ENCODE assay signal across 8 cellular contexts in genomic region chr5:81851481-81852178, GRCh38.
A peak's percentile ranks its signal among the peaks of the same experiment; 100 is the strongest.
DNase-seq lines count a peak whose midpoint lies in the region; ATAC-seq and TF ChIP-seq lines count a peak whose summit lies in the region.

No MANE protein-coding gene starts in this region.

- H3K36me3 Mint-ChIP-seq in T-cell (no peaks in the 10 kb centered on the region), type B pancreatic cell (peaks cover 7% of the 10 kb centered on the region)

- no peaks in the 10 kb centered on the region for H3K9me3 Mint-ChIP-seq in T-cell
- no peaks in the 10 kb centered on the region for H3K9me3 Mint-ChIP-seq in type B pancreatic cell

- peaks cover 13 to 81% (median 54%) of the 10 kb centered on the region in 9 donors for H3K4me1 ChIP-seq in heart right ventricle

- POLR2A ChIA-PET in T-cell (lab: Charles Lee) = interaction anchor here (0.6 to 2.5 kb wide), 4 partner anchors 72 to 116 kb away, joined by 3 to 38 read pairs (median 4); partner anchors contain the start of gene SSBP2 (in 1 of the 2)

- H3K27me3 Mint-ChIP-seq in T-cell (no peaks in the 10 kb centered on the region), type B pancreatic cell (no peaks in the 10 kb centered on the region)

- H3K9me3 ChIP-seq in heart right ventricle = no peaks in the 10 kb centered on the region

- no peaks in the 10 kb centered on the region for H3K36me3 ChIP-seq in heart right ventricle

- WGBS in heart right ventricle, 2 donors = 0% methylated on average over 31 of the region's 31 CpGs

- H3K4me3 Mint-ChIP-seq in T-cell = peak overlapping the region; percentile 84 to 92 (median 91)
- H3K4me3 Mint-ChIP-seq in type B pancreatic cell = peak overlapping the region; percentile 96

- TF ChIP-seq CTCF in GM12875 (IDR thresholded peaks at IDR 0.05; ENCODE audit: borderline replicate concordance, insufficient read depth, low read depth, low read length) (no peak), heart right ventricle (IDR thresholded peaks at IDR 0.05) (no peak), type B pancreatic cell (conservative IDR thresholded peaks at IDR 0.05) (no peak)

- ATAC-seq in HG02798 (IDR thresholded peaks at IDR 0.05; ENCODE audit: poor library complexity, unreplicated experiment) (peak; percentile 91), T-cell (replicated peaks in 1 of 4) (peak; percentile 89 to 93 (median 90)), heart right ventricle (peak; percentile 92 to 97 (median 95))

- intact Hi-C loops in heart right ventricle (cut with DNase I) = loop anchor here (1.0 to 10.0 kb wide), 20 partner anchors 62 to 427 kb away; partner anchors contain the start of genes SSBP2 (in 8 of the 10) and ATG10 (in 7 of the 10)

- DNase-seq in NCI-H146 (lab: John Stamatoyannopoulos, UW) (peak; percentile 87), T-cell (peak; percentile 78 to 92 (median 87)), amniotic epithelial cell (ENCODE audit: low read depth) (peak; percentile 93), heart right ventricle (peak; percentile 97 to 98), pons (ENCODE audit: low spot score) (peak; percentile 96), type B pancreatic cell (ENCODE audit: extremely low spot score, unreplicated experiment) (peak; percentile 96)

- H3K27ac Mint-ChIP-seq in T-cell (peak overlapping the region; percentile 98 to 99), type B pancreatic cell (peak overlapping the region; percentile 97)

- H3K27me3 ChIP-seq in heart right ventricle = no peaks in the 10 kb centered on the region

- CTCF ChIA-PET in T-cell (lab: Charles Lee) = interaction anchor here (0.6 to 2.8 kb wide), 12 partner anchors 11 to 427 kb away, joined by 3 to 24 read pairs (median 4); partner anchors contain the start of genes RPS23 (in 1 of the 2) and SSBP2 (in 1 of the 2)

- H3K4me3 ChIP-seq in GM12875 (ENCODE audit: low read depth, low read length) (peak overlapping the region; percentile 47), heart right ventricle (peak overlapping the region; percentile 13 to 63 (median 58))

- H3K27ac ChIP-seq in heart right ventricle = peak overlapping the region; percentile 88 to 97 (median 94)

- peaks cover 40 to 49% (median 48%) of the 10 kb centered on the region in 3 donors for H3K4me1 Mint-ChIP-seq in T-cell
- H3K4me1 Mint-ChIP-seq in type B pancreatic cell (ENCODE audit: unreplicated experiment) = peaks cover 75% of the 10 kb centered on the region

Comparison
In these comparisons a context has a peak if more than half of its experiments do, and no peak if none do; other contexts are left out.
1. Peak in every context shown above with its lines: DNase-seq, ATAC-seq, H3K4me3 ChIP-seq and H3K27ac ChIP-seq.